In genomic region chr9:17075146-17075757, GRCh38 we compare ENCODE assay signal across 35 cellular contexts.
"Had no signal": no experiment of that assay in that cellular context is flagged by ENCODE, and none has a peak within 500 bp of the region (broad histone marks: within the 10 kb centered on the region; RNA-seq: fewer than 3 reads in every experiment).

No MANE protein-coding gene starts in this region.

- H3K27me3 ChIP-seq: body of pancreas, breast epithelium, MG63, Peyer's patch had no signal

- H3K9me3 Mint-ChIP-seq: activated CD4-positive, alpha-beta T cell treated with anti-CD3 and anti-CD28 coated beads, Interleukin-2, amount 10 ng/mL, durations not matched to agents 7 days and 5 days; activated naive CD4-positive, alpha-beta T cell treated with anti-CD3 and anti-CD28 coated beads, Interleukin-2, amount 50 U/mL, for 24 hours; activated naive CD8-positive, alpha-beta T cell treated with anti-CD3 and anti-CD28 coated beads, Interleukin-2, amount 10 ng/mL, durations not matched to agents 7 days and 5 days; T-helper 1 cell treated with Interleukin-12 subunit alpha and Interleukin-12 subunit beta and Interleukin-4 antibody, amounts not matched to agents 30 μg/mL and 1 μg/mL, for 36 hours had no signal

- FAIRE-seq: astrocyte, TTC549 had no signal

- H3K9me3 ChIP-seq: body of pancreas, breast epithelium, MG63, Peyer's patch had no signal

- H3K36me3 ChIP-seq: breast epithelium, MG63, Peyer's patch had no signal

- H3K27ac ChIP-seq: body of pancreas, breast epithelium, Peyer's patch had no signal

- DNase-seq: activated CD4-positive, alpha-beta T cell treated with anti-CD3 and anti-CD28 coated beads for 36 hours; activated CD4-positive, alpha-beta T cell treated with anti-CD3 and anti-CD28 coated beads, Interleukin-2, amount 10 ng/mL, durations not matched to agents 7 days and 5 days; activated CD4-positive, alpha-beta T cell treated with anti-CD3 and anti-CD28 coated beads, Interleukin-2, amount 50 U/mL, for 48 hours; activated CD8-positive, alpha-beta T cell treated with anti-CD3 and anti-CD28 coated beads, Interleukin-2, amount 10 ng/mL, durations not matched to agents 7 days and 5 days; activated gamma-delta T cell; activated naive CD4-positive, alpha-beta T cell treated with Interleukin-2 at 50 U/mL for 16 hours; activated naive CD8-positive, alpha-beta T cell treated with anti-CD3 and anti-CD28 coated beads, Interleukin-2, amount 10 ng/mL, durations not matched to agents 7 days and 5 days; activated T-cell treated with anti-CD3 and anti-CD28 coated beads, Interleukin-2, amount 50 U/mL, for 24 hours; amygdala; body of pancreas; Karpas-422; MG63; NCI-H1048; NCI-H1105 treated with DMSO at 0.1 percent for 48 hours; NCI-H1436; NCI-H1694; NCI-H1930; NCI-H2081 treated with DMSO at 0.1 percent for 48 hours; NCI-H345; NCI-H510A; NCI-H526; NCI-H748 treated with DMSO at 0.1 percent for 48 hours; NK-92 treated with Interleukin-12 subunit alpha and Interleukin-12 subunit beta, amount 100 ng/mL, for 24 hours; PC-3; Peyer's patch; RPMI8226; SHP77 treated with DMSO at 0.1 percent for 48 hours had no signal

- H3K27ac Mint-ChIP-seq: activated CD4-positive, alpha-beta T cell treated with anti-CD3 and anti-CD28 coated beads for 36 hours; activated CD4-positive, alpha-beta T cell treated with anti-CD3 and anti-CD28 coated beads, Interleukin-2, amount 10 ng/mL, durations not matched to agents 7 days and 5 days; activated CD8-positive, alpha-beta T cell treated with anti-CD3 and anti-CD28 coated beads, Interleukin-2, amount 10 ng/mL, durations not matched to agents 7 days and 5 days; activated naive CD4-positive, alpha-beta T cell treated with anti-CD3 and anti-CD28 coated beads, Interleukin-2, amount 50 U/mL, for 24 hours; activated naive CD8-positive, alpha-beta T cell treated with anti-CD3 and anti-CD28 coated beads, Interleukin-2, amount 10 ng/mL, durations not matched to agents 7 days and 5 days; activated T-cell treated with anti-CD3 and anti-CD28 coated beads, Interleukin-2, amount 50 U/mL, for 24 hours; activated T-helper 2 cell treated with anti-CD3 and anti-CD28 coated beads, Interferon-gamma antibody, Interleukin-2, Interleukin-4, amounts not matched to agents 10 μg/mL and 5 μg/mL and 100 μg/mL, durations not matched to agents 14 hours and 24 hours and 36 hours; T-helper 1 cell treated with Interleukin-12 subunit alpha and Interleukin-12 subunit beta and Interleukin-4 antibody, amounts not matched to agents 30 μg/mL and 1 μg/mL, for 36 hours; T-helper 2 cell treated with Interferon-gamma antibody and Interleukin-4, amounts not matched to agents 5 μg/mL and 100 μg/mL, for 36 hours had no signal

- H3K4me1 Mint-ChIP-seq: activated CD4-positive, alpha-beta T cell treated with anti-CD3 and anti-CD28 coated beads for 36 hours; activated CD4-positive, alpha-beta T cell treated with anti-CD3 and anti-CD28 coated beads, Interleukin-2, amount 10 ng/mL, durations not matched to agents 7 days and 5 days; activated naive CD4-positive, alpha-beta T cell treated with anti-CD3 and anti-CD28 coated beads, Interleukin-2, amount 50 U/mL, for 24 hours; activated naive CD8-positive, alpha-beta T cell treated with anti-CD3 and anti-CD28 coated beads, Interleukin-2, amount 10 ng/mL, durations not matched to agents 7 days and 5 days had no signal

- H3K36me3 Mint-ChIP-seq: activated naive CD4-positive, alpha-beta T cell treated with anti-CD3 and anti-CD28 coated beads, Interleukin-2, amount 50 U/mL, for 24 hours; activated naive CD8-positive, alpha-beta T cell treated with anti-CD3 and anti-CD28 coated beads, Interleukin-2, amount 10 ng/mL, durations not matched to agents 7 days and 5 days had no signal

- H3K4me3 ChIP-seq: body of pancreas, breast epithelium, MG63, Peyer's patch had no signal

- H3K27me3 Mint-ChIP-seq: activated CD4-positive, alpha-beta T cell treated with anti-CD3 and anti-CD28 coated beads for 36 hours; activated CD4-positive, alpha-beta T cell treated with anti-CD3 and anti-CD28 coated beads, Interleukin-2, amount 10 ng/mL, durations not matched to agents 7 days and 5 days; activated naive CD4-positive, alpha-beta T cell treated with anti-CD3 and anti-CD28 coated beads, Interleukin-2, amount 50 U/mL, for 24 hours; activated naive CD8-positive, alpha-beta T cell treated with anti-CD3 and anti-CD28 coated beads, Interleukin-2, amount 10 ng/mL, durations not matched to agents 7 days and 5 days; activated T-cell treated with anti-CD3 and anti-CD28 coated beads, Interleukin-2, amount 50 U/mL, for 24 hours had no signal

- H3K4me3 Mint-ChIP-seq: activated CD4-positive, alpha-beta T cell treated with anti-CD3 and anti-CD28 coated beads for 36 hours; activated CD4-positive, alpha-beta T cell treated with anti-CD3 and anti-CD28 coated beads, Interleukin-2, amount 10 ng/mL, durations not matched to agents 7 days and 5 days; activated CD8-positive, alpha-beta T cell treated with anti-CD3 and anti-CD28 coated beads, Interleukin-2, amount 10 ng/mL, durations not matched to agents 7 days and 5 days; activated naive CD4-positive, alpha-beta T cell treated with anti-CD3 and anti-CD28 coated beads, Interleukin-2, amount 50 U/mL, for 24 hours; activated naive CD8-positive, alpha-beta T cell treated with anti-CD3 and anti-CD28 coated beads, Interleukin-2, amount 10 ng/mL, durations not matched to agents 7 days and 5 days; activated T-cell treated with anti-CD3 and anti-CD28 coated beads, Interleukin-2, amount 50 U/mL, for 24 hours; T-helper 1 cell treated with Interleukin-12 subunit alpha and Interleukin-12 subunit beta and Interleukin-4 antibody, amounts not matched to agents 30 μg/mL and 1 μg/mL, for 36 hours; T-helper 2 cell treated with Interferon-gamma antibody and Interleukin-4, amounts not matched to agents 5 μg/mL and 100 μg/mL, for 36 hours had no signal

- H3K4me1 ChIP-seq: body of pancreas, breast epithelium, Peyer's patch had no signal

- ATAC-seq: activated CD4-positive, alpha-beta T cell treated with anti-CD3 and anti-CD28 coated beads for 36 hours; activated CD4-positive, CD25-positive, alpha-beta regulatory T cell treated with anti-CD3 and anti-CD28 coated beads, Interleukin-2, amount 50 U/mL, for 24 hours; activated CD8-positive, alpha-beta T cell treated with anti-CD3 and anti-CD28 coated beads, Interleukin-2, amount 10 ng/mL, durations not matched to agents 7 days and 5 days; body of pancreas; PC-3 had no signal
